In the genomic region with DNA sequence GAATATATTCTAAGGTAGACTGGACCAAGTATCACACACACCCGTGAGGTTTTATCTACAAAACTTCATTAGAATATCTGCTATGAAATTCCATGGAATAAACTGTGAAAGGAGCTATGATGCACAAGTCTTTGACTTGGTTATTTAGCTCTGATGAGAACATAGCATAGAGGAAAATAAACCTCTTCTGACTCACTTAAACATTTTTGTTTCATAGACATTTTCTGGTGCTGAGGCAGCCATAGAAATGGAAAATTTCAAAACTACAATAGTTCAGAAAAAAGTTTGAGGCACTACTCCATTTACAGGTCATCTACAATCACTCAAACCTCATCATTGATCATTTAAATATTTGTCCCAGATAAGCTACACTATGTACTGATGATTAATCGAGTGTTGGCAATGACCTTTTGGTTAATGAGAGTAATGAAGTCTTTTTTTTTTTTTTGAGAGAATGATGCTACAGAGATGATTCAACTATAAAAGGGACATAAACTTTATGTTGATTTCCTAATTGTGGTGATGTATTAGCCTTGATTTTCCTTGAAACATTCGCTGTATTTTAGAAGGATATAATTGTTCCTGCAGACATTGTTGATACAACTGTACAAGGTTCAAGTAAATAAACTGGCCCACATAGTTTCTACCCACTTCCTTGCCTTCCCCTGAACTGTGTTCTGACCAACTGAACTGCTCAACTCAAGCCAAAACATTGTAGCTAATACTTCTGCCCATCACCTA, we compare ENCODE assay signal across 24 cellular contexts.
"Had no signal": no experiment of that assay in that cellular context is flagged by ENCODE, and none has a peak within 500 bp of the region (broad histone marks: within the 10 kb centered on the region; RNA-seq: fewer than 3 reads in every experiment).

No MANE protein-coding gene starts in this region.

- ATAC-seq: activated CD4-positive, alpha-beta T cell treated with anti-CD3 and anti-CD28 coated beads for 36 hours; foreskin keratinocyte; left lung; natural killer cell; upper lobe of right lung had no signal

- H3K4me3 Mint-ChIP-seq: activated B cell treated with CpG ODN at 0.5 μM for 24 hours; activated CD4-positive, alpha-beta T cell treated with anti-CD3 and anti-CD28 coated beads for 36 hours; activated naive CD8-positive, alpha-beta T cell treated with anti-CD3 and anti-CD28 coated beads for 36 hours; activated T-cell treated with anti-CD3 and anti-CD28 coated beads, Interleukin-2, amount 50 U/mL, for 24 hours; mesothelial cell of epicardium; natural killer cell; stimulated activated naive CD8-positive, alpha-beta T cell treated with anti-CD3 and anti-CD28 coated beads, Interleukin-15, Interleukin-2, amounts not matched to agents 100 ng/mL and 50 ng/mL, for 24 hours had no signal

- DNase-seq: activated B cell treated with CpG ODN at 0.5 μM for 24 hours; activated CD4-positive, alpha-beta T cell treated with anti-CD3 and anti-CD28 coated beads for 36 hours; activated CD4-positive, alpha-beta T cell treated with anti-CD3 and anti-CD28 coated beads, Interleukin-2, amount 50 U/mL, for 4 hours; activated CD8-positive, alpha-beta memory T cell treated with anti-CD3 and anti-CD28 coated beads for 24 hours; activated CD8-positive, alpha-beta memory T cell treated with anti-CD3 and anti-CD28 coated beads, Interleukin-2, amount 50 U/mL, for 4 hours; activated naive CD4-positive, alpha-beta T cell; activated naive CD8-positive, alpha-beta T cell treated with anti-CD3 and anti-CD28 coated beads for 36 hours; activated T-cell treated with anti-CD3 and anti-CD28 coated beads, Interleukin-2, amount 50 U/mL, for 24 hours; amniotic stem cell; foreskin keratinocyte; left lung; natural killer cell; stimulated activated CD4-positive, alpha-beta T cell treated with anti-CD3 and anti-CD28 coated beads, Interleukin-12 subunit alpha, Interleukin-12 subunit beta, amount 100 ng/mL, for 4 hours; stimulated activated CD4-positive, alpha-beta T cell treated with anti-CD3 and anti-CD28 coated beads, Interleukin-4, amount 100 ng/mL, for 4 hours; substantia nigra; T-helper 9 cell; thyroid gland; upper lobe of right lung had no signal

- H3K36me3 ChIP-seq: cardiac muscle cell, left lung, thyroid gland, upper lobe of right lung had no signal

- H3K27ac ChIP-seq: cardiac muscle cell, epithelial cell of prostate, foreskin keratinocyte, left lung, thyroid gland, upper lobe of right lung had no signal

- H3K27me3 Mint-ChIP-seq: activated CD4-positive, alpha-beta T cell treated with anti-CD3 and anti-CD28 coated beads for 36 hours; activated naive CD8-positive, alpha-beta T cell treated with anti-CD3 and anti-CD28 coated beads for 36 hours; stimulated activated naive CD8-positive, alpha-beta T cell treated with anti-CD3 and anti-CD28 coated beads, Interleukin-15, Interleukin-2, amounts not matched to agents 100 ng/mL and 50 ng/mL, for 24 hours had no signal

- H3K9me3 Mint-ChIP-seq: activated B cell treated with CpG ODN at 0.5 μM for 24 hours; activated naive CD8-positive, alpha-beta T cell treated with anti-CD3 and anti-CD28 coated beads for 36 hours; activated T-cell treated with anti-CD3 and anti-CD28 coated beads, Interleukin-2, amount 50 U/mL, for 24 hours; activated T-helper 2 cell treated with anti-CD3 and anti-CD28 coated beads, Interferon-gamma antibody, Interleukin-2, Interleukin-4, amounts not matched to agents 10 μg/mL and 5 μg/mL and 100 μg/mL, durations not matched to agents 14 hours and 24 hours and 36 hours; mesothelial cell of epicardium; natural killer cell; stimulated activated naive CD8-positive, alpha-beta T cell treated with anti-CD3 and anti-CD28 coated beads, Interleukin-15, Interleukin-2, amounts not matched to agents 100 ng/mL and 50 ng/mL, for 24 hours had no signal

- H3K27ac Mint-ChIP-seq: activated B cell treated with CpG ODN at 0.5 μM for 24 hours; activated CD4-positive, alpha-beta T cell treated with anti-CD3 and anti-CD28 coated beads for 36 hours; activated naive CD8-positive, alpha-beta T cell treated with anti-CD3 and anti-CD28 coated beads for 36 hours; activated T-cell treated with anti-CD3 and anti-CD28 coated beads, Interleukin-2, amount 50 U/mL, for 24 hours; activated T-helper 2 cell treated with anti-CD3 and anti-CD28 coated beads, Interferon-gamma antibody, Interleukin-2, Interleukin-4, amounts not matched to agents 10 μg/mL and 5 μg/mL and 100 μg/mL, durations not matched to agents 14 hours and 24 hours and 36 hours; mesothelial cell of epicardium; natural killer cell; progenitor cell of endocrine pancreas; stimulated activated naive CD8-positive, alpha-beta T cell treated with anti-CD3 and anti-CD28 coated beads, Interleukin-15, Interleukin-2, amounts not matched to agents 100 ng/mL and 50 ng/mL, for 24 hours had no signal

- H3K4me1 Mint-ChIP-seq: activated B cell treated with CpG ODN at 0.5 μM for 24 hours; activated naive CD8-positive, alpha-beta T cell treated with anti-CD3 and anti-CD28 coated beads for 36 hours; mesothelial cell of epicardium; natural killer cell had no signal

- H3K4me3 ChIP-seq: cardiac muscle cell, left lung, thyroid gland, upper lobe of right lung had no signal

- H3K9me3 ChIP-seq: left lung, thyroid gland, upper lobe of right lung had no signal

- H3K27me3 ChIP-seq: cardiac muscle cell, foreskin keratinocyte, left lung, thyroid gland, upper lobe of right lung had no signal

- H3K4me1 ChIP-seq: foreskin keratinocyte, left lung, thyroid gland, upper lobe of right lung had no signal

- H3K36me3 Mint-ChIP-seq: activated naive CD8-positive, alpha-beta T cell treated with anti-CD3 and anti-CD28 coated beads for 36 hours; mesothelial cell of epicardium; natural killer cell had no signal
